Comparison of ENCODE assay signal across 13 cellular contexts in the genomic region with DNA sequence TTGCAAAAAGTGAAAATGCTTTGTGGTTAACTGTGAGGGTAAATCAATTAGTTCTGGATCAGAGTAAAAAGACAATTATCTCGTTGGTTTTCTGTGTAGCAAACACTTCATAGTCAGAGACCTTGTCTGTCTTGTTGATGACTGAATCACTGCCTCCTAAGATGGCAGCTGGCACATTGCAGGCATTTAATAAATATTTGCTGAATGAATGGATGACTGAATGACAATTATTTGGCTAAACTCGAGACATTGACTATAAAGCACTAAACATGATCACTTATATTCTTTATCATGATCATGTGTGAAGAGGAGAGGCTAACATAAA.
"Had no signal": no experiment of that assay in that cellular context is flagged by ENCODE, and none has a peak within 500 bp of the region (broad histone marks: within the 10 kb centered on the region; RNA-seq: fewer than 3 reads in every experiment).

No MANE protein-coding gene starts in this region.

- H3K9me3 ChIP-seq: left ventricle myocardium inferior, ovary, tibial artery, uterus had no signal

- H3K27ac Mint-ChIP-seq: activated naive CD4-positive, alpha-beta T cell treated with anti-CD3 and anti-CD28 coated beads, Interleukin-2, amount 50 U/mL, for 72 hours had no signal

- H3K4me1 ChIP-seq: foreskin keratinocyte, left ventricle myocardium inferior, tibial artery, uterus had no signal

- H3K27ac ChIP-seq: foreskin keratinocyte, left ventricle myocardium inferior, ovary, tibial artery, uterus had no signal

- H3K4me1 Mint-ChIP-seq: neural crest cell had no signal

- ATAC-seq: activated CD4-positive, CD25-positive, alpha-beta regulatory T cell treated with anti-CD3 and anti-CD28 coated beads, Interleukin-2, amount 50 U/mL, for 24 hours; activated naive CD4-positive, alpha-beta T cell treated with anti-CD3 and anti-CD28 coated beads, Interleukin-2, amount 50 U/mL, for 72 hours; foreskin keratinocyte had no signal

- H3K27me3 ChIP-seq: ovary, tibial artery, uterus had no signal

- H3K36me3 ChIP-seq: left ventricle myocardium inferior, ovary, tibial artery, uterus had no signal

- H3K4me3 ChIP-seq: left ventricle myocardium inferior, ovary, tibial artery, uterus had no signal

- DNase-seq: foreskin keratinocyte, head of caudate nucleus, islet precursor cell, left ventricle myocardium inferior, mesenchymal stem cell, ovary, retina, T-helper 2 cell, tibial artery, uterus had no signal

- H3K4me3 Mint-ChIP-seq: neural crest cell had no signal
